Comparison of ENCODE assay signal across 8 cellular contexts in genomic region chr2:64932327-64933216, GRCh38. TPM values are rescaled to one million over a fixed set of nuclear protein-coding genes. Genes with fewer than 3 reads are reported as not detected.
A peak's percentile ranks its signal among the peaks of the same experiment; 100 is the strongest.
DNase-seq lines count a peak whose midpoint lies in the region; ATAC-seq and TF ChIP-seq lines count a peak whose summit lies in the region.

No MANE protein-coding gene starts in this region.

- H3K27me3 Mint-ChIP-seq in effector memory CD8-positive, alpha-beta T cell: peaks cover 5 to 10% of the 10 kb centered on the region in 2 donors

- in situ Hi-C loops in KBM-7 (cut with MboI; ENCODE audit: low pct_unique_long_range_greater_than_20kb, low sequenced_read_pairs): no loop called here

- ATAC-seq in GM21825 (IDR thresholded peaks at IDR 0.05; ENCODE audit: unreplicated experiment): peak; percentile 85
- ATAC-seq in effector memory CD8-positive, alpha-beta T cell (replicated peaks): no peak

- peaks cover 62% of the 10 kb centered on the region for H3K4me1 ChIP-seq in mononuclear cell (ENCODE audit: insufficient read depth, low read length)

- H3K27ac Mint-ChIP-seq in effector memory CD8-positive, alpha-beta T cell: no peak overlapping the region

- H3K4me3 Mint-ChIP-seq in effector memory CD8-positive, alpha-beta T cell: no peak overlapping the region

- DNase-seq in KBM-7: peak; percentile 75
- no peak for DNase-seq in UCSD-AML1 (lab: John Stamatoyannopoulos, UW; ENCODE audit: unreplicated experiment)
- no peak for DNase-seq in ureter (ENCODE audit: low spot score)
- DNase-seq in effector memory CD8-positive, alpha-beta T cell: no peak
- DNase-seq in stimulated activated naive CD4-positive, alpha-beta T cell treated with Interleukin-2 at 50 U/mL for 16 hours (lab: John Stamatoyannopoulos, UW): no peak

- TF ChIP-seq POLR2A in GM18526 (IDR thresholded peaks at IDR 0.05; ENCODE audit: extremely low read depth, insufficient read length): peak; percentile 25

- no peaks in the 10 kb centered on the region for H3K9me3 Mint-ChIP-seq in effector memory CD8-positive, alpha-beta T cell

- H3K9me3 ChIP-seq in mononuclear cell (ENCODE audit: low read depth, low read length): no peaks in the 10 kb centered on the region

- H3K36me3 Mint-ChIP-seq in effector memory CD8-positive, alpha-beta T cell (ENCODE audit: insufficient read depth): no peaks in the 10 kb centered on the region

- no peaks in the 10 kb centered on the region for H3K27me3 ChIP-seq in mononuclear cell (ENCODE audit: insufficient read depth, low read length)

- peak overlapping the region; percentile 25 for H3K4me3 ChIP-seq in mononuclear cell (ENCODE audit: low read length)

- H3K4me1 Mint-ChIP-seq in effector memory CD8-positive, alpha-beta T cell (ENCODE audit: low read depth in 2 of 2): no peaks in the 10 kb centered on the region

RNA-seq across cellular contexts. Expression of gene SLC1A4, which starts 56.6 kb away (rescaled TPM):
- total RNA-seq in mononuclear cell (3.6 TPM), ureter (32.4 TPM)
